In genomic region chr4:4440333-4441061, GRCh38 we compare ENCODE assay signal across 24 cellular contexts. TPM values are rescaled to one million over a fixed set of nuclear protein-coding genes. Genes with fewer than 3 reads are reported as not detected.
DNase-seq lines count a peak whose midpoint lies in the region; ATAC-seq and TF ChIP-seq lines count a peak whose summit lies in the region.
"Had no signal": no experiment of that assay in that cellular context is flagged by ENCODE, and none has a peak within 500 bp of the region (broad histone marks: within the 10 kb centered on the region; RNA-seq: fewer than 3 reads in every experiment).

No MANE protein-coding gene starts in this region.

- no peak overlapping the region for H3K27ac ChIP-seq in right atrium auricular region
- H3K27ac ChIP-seq: 22Rv1; adrenal gland; BLaER1 treated with 17β-estradiol and CSF1 and Interleukin-3, amounts not matched to agents 10 nM and 100 nM; heart right ventricle; tibial nerve had no signal

- H3K4me1 ChIP-seq in mucosa of descending colon (ENCODE audit: low read depth) (no peaks in the 10 kb centered on the region), right atrium auricular region (no peaks in the 10 kb centered on the region)
- H3K4me1 ChIP-seq: adrenal gland; BLaER1 treated with 17β-estradiol and CSF1 and Interleukin-3, amounts not matched to agents 10 nM and 100 nM had no signal

- H3K27me3 ChIP-seq in right atrium auricular region, result no peaks in the 10 kb centered on the region
- H3K27me3 ChIP-seq: adrenal gland; BLaER1 treated with 17β-estradiol and CSF1 and Interleukin-3, amounts not matched to agents 10 nM and 100 nM; heart right ventricle; tibial nerve had no signal

- H3K4me1 Mint-ChIP-seq in activated naive CD8-positive, alpha-beta T cell treated with anti-CD3 and anti-CD28 coated beads, Interleukin-2, amount 50 U/mL, for 24 hours, result peaks cover 5% of the 10 kb centered on the region
- H3K4me1 Mint-ChIP-seq in activated naive CD8-positive, alpha-beta T cell treated with anti-CD3 and anti-CD28 coated beads for 36 hours, result no peaks in the 10 kb centered on the region
- peaks cover 22% of the 10 kb centered on the region for H3K4me1 Mint-ChIP-seq in activated T-helper 17 cell treated with anti-CD3 and anti-CD28 coated beads, Interleukin-2, amount 50 U/mL, for 72 hours
- H3K4me1 Mint-ChIP-seq in stimulated activated naive B cell treated with anti-CD40 and anti-IgM and Interleukin-4, amounts not matched to agents 10 μg/mL and 1 μg/mL and 100 μg/mL, for 72 hours, result no peaks in the 10 kb centered on the region
- H3K4me1 Mint-ChIP-seq: stimulated activated memory B cell treated with anti-CD40 and anti-IgM and Interleukin-4, amounts not matched to agents 10 μg/mL and 1 μg/mL and 100 μg/mL, for 72 hours had no signal

- no peaks in the 10 kb centered on the region for H3K9me3 Mint-ChIP-seq in activated naive CD8-positive, alpha-beta T cell treated with anti-CD3 and anti-CD28 coated beads, Interleukin-2, amount 50 U/mL, for 24 hours
- H3K9me3 Mint-ChIP-seq in activated naive CD8-positive, alpha-beta T cell treated with anti-CD3 and anti-CD28 coated beads for 36 hours, result no peaks in the 10 kb centered on the region
- H3K9me3 Mint-ChIP-seq in activated T-helper 17 cell treated with anti-CD3 and anti-CD28 coated beads, Interleukin-2, amount 50 U/mL, for 72 hours, result no peaks in the 10 kb centered on the region
- H3K9me3 Mint-ChIP-seq in stimulated activated naive B cell treated with anti-CD40 and anti-IgM and Interleukin-4, amounts not matched to agents 10 μg/mL and 1 μg/mL and 100 μg/mL, for 72 hours, result no peaks in the 10 kb centered on the region
- H3K9me3 Mint-ChIP-seq: activated T-helper 2 cell treated with anti-CD3 and anti-CD28 coated beads, Interferon-gamma antibody, Interleukin-2, Interleukin-4, amounts not matched to agents 10 μg/mL and 5 μg/mL and 100 μg/mL, durations not matched to agents 14 hours and 24 hours and 36 hours; memory B cell; natural killer cell; stimulated activated memory B cell treated with anti-CD40 and anti-IgM and Interleukin-4, amounts not matched to agents 10 μg/mL and 1 μg/mL and 100 μg/mL, for 72 hours had no signal

- H3K9me3 ChIP-seq in mucosa of descending colon (no peaks in the 10 kb centered on the region), right atrium auricular region (no peaks in the 10 kb centered on the region)
- H3K9me3 ChIP-seq: adrenal gland; BLaER1 treated with 17β-estradiol and CSF1 and Interleukin-3, amounts not matched to agents 10 nM and 100 nM; heart right ventricle; tibial nerve had no signal

- intact Hi-C loops in mucosa of descending colon (cut with DNase I, micrococcal nuclease), result no loop called here

- H3K4me3 Mint-ChIP-seq in activated naive CD8-positive, alpha-beta T cell treated with anti-CD3 and anti-CD28 coated beads, Interleukin-2, amount 50 U/mL, for 24 hours, result no peak overlapping the region
- no peak overlapping the region for H3K4me3 Mint-ChIP-seq in activated naive CD8-positive, alpha-beta T cell treated with anti-CD3 and anti-CD28 coated beads for 36 hours
- H3K4me3 Mint-ChIP-seq in activated T-helper 17 cell treated with anti-CD3 and anti-CD28 coated beads, Interleukin-2, amount 50 U/mL, for 72 hours, result no peak overlapping the region
- no peak overlapping the region for H3K4me3 Mint-ChIP-seq in stimulated activated naive B cell treated with anti-CD40 and anti-IgM and Interleukin-4, amounts not matched to agents 10 μg/mL and 1 μg/mL and 100 μg/mL, for 72 hours
- H3K4me3 Mint-ChIP-seq: memory B cell; natural killer cell; stimulated activated memory B cell treated with anti-CD40 and anti-IgM and Interleukin-4, amounts not matched to agents 10 μg/mL and 1 μg/mL and 100 μg/mL, for 72 hours had no signal

- H3K36me3 Mint-ChIP-seq in activated naive CD8-positive, alpha-beta T cell treated with anti-CD3 and anti-CD28 coated beads, Interleukin-2, amount 50 U/mL, for 24 hours (ENCODE audit: low read depth), result peaks cover 15% of the 10 kb centered on the region
- peaks cover 7% of the 10 kb centered on the region for H3K36me3 Mint-ChIP-seq in activated naive CD8-positive, alpha-beta T cell treated with anti-CD3 and anti-CD28 coated beads for 36 hours
- H3K36me3 Mint-ChIP-seq in activated T-helper 17 cell treated with anti-CD3 and anti-CD28 coated beads, Interleukin-2, amount 50 U/mL, for 72 hours (ENCODE audit: low read depth), result peaks cover 48% of the 10 kb centered on the region
- peaks cover 27 to 45% of the 10 kb centered on the region in 2 donors for H3K36me3 Mint-ChIP-seq in stimulated activated naive B cell treated with anti-CD40 and anti-IgM and Interleukin-4, amounts not matched to agents 10 μg/mL and 1 μg/mL and 100 μg/mL, for 72 hours
- H3K36me3 Mint-ChIP-seq: natural killer cell had no signal

- H3K36me3 ChIP-seq in mucosa of descending colon (ENCODE audit: low read depth) (no peaks in the 10 kb centered on the region), right atrium auricular region (peaks cover 15% of the 10 kb centered on the region)

- DNase-seq in activated naive CD8-positive, alpha-beta T cell treated with anti-CD3 and anti-CD28 coated beads, Interleukin-2, amount 50 U/mL, for 24 hours, result no peak
- no peak for DNase-seq in activated naive CD8-positive, alpha-beta T cell treated with anti-CD3 and anti-CD28 coated beads for 36 hours
- DNase-seq in stimulated activated CD8-positive, alpha-beta memory T cell treated with anti-CD3 and anti-CD28 coated beads, Interleukin-4, amount 100 ng/mL, for 48 hours, result no peak
- DNase-seq in mucosa of descending colon (no peak), right atrium auricular region (ENCODE audit: low spot score) (no peak)
- DNase-seq in stimulated activated naive B cell treated with anti-CD40 and anti-IgM and Interleukin-4, amounts not matched to agents 10 μg/mL and 1 μg/mL and 100 μg/mL, for 72 hours, result no peak
- DNase-seq: adrenal gland; central memory CD4-positive, alpha-beta T cell; heart right ventricle; KBM-7; natural killer cell; NCI-H1048; NCI-H2029 treated with DMSO at 0.1 percent for 48 hours; NCI-H446 treated with DMSO at 0.1 percent for 48 hours; SIG-M5 had no signal

- no peak for TF ChIP-seq CTCF in mucosa of descending colon (IDR thresholded peaks at IDR 0.05)
- no peak for TF ChIP-seq CTCF in right atrium auricular region (IDR thresholded peaks at IDR 0.05)

- no peak overlapping the region for H3K4me3 ChIP-seq in mucosa of descending colon
- no peak overlapping the region for H3K4me3 ChIP-seq in right atrium auricular region
- H3K4me3 ChIP-seq: adrenal gland; BLaER1 treated with 17β-estradiol and CSF1 and Interleukin-3, amounts not matched to agents 10 nM and 100 nM; heart right ventricle; tibial nerve had no signal

- no peaks in the 10 kb centered on the region for H3K27me3 Mint-ChIP-seq in activated naive CD8-positive, alpha-beta T cell treated with anti-CD3 and anti-CD28 coated beads, Interleukin-2, amount 50 U/mL, for 24 hours
- H3K27me3 Mint-ChIP-seq in activated naive CD8-positive, alpha-beta T cell treated with anti-CD3 and anti-CD28 coated beads for 36 hours, result no peaks in the 10 kb centered on the region
- no peaks in the 10 kb centered on the region for H3K27me3 Mint-ChIP-seq in activated T-helper 17 cell treated with anti-CD3 and anti-CD28 coated beads, Interleukin-2, amount 50 U/mL, for 72 hours
- no peaks in the 10 kb centered on the region for H3K27me3 Mint-ChIP-seq in stimulated activated naive B cell treated with anti-CD40 and anti-IgM and Interleukin-4, amounts not matched to agents 10 μg/mL and 1 μg/mL and 100 μg/mL, for 72 hours
- H3K27me3 Mint-ChIP-seq: memory B cell; stimulated activated memory B cell treated with anti-CD40 and anti-IgM and Interleukin-4, amounts not matched to agents 10 μg/mL and 1 μg/mL and 100 μg/mL, for 72 hours had no signal

- peak; percentile 35 for ATAC-seq in activated naive CD8-positive, alpha-beta T cell treated with anti-CD3 and anti-CD28 coated beads, Interleukin-2, amount 50 U/mL, for 24 hours
- ATAC-seq in HG02610 (IDR thresholded peaks at IDR 0.05; ENCODE audit: unreplicated experiment) (peak; percentile 77), mucosa of descending colon (no peak)
- ATAC-seq in activated T-helper 17 cell treated with anti-CD3 and anti-CD28 coated beads, Interleukin-2, amount 50 U/mL, for 72 hours (replicated peaks), result peak; percentile 43
- no peak for ATAC-seq in stimulated activated naive B cell treated with anti-CD40 and anti-IgM and Interleukin-4, amounts not matched to agents 10 μg/mL and 1 μg/mL and 100 μg/mL, for 72 hours (replicated peaks)
- ATAC-seq: activated CD4-positive, CD25-positive, alpha-beta regulatory T cell treated with anti-CD3 and anti-CD28 coated beads, Interleukin-2, amount 50 U/mL, for 24 hours; heart right ventricle; natural killer cell; stimulated activated memory B cell treated with anti-CD40 and anti-IgM and Interleukin-4, amounts not matched to agents 10 μg/mL and 1 μg/mL and 100 μg/mL, for 72 hours had no signal

- H3K27ac Mint-ChIP-seq in activated naive CD8-positive, alpha-beta T cell treated with anti-CD3 and anti-CD28 coated beads, Interleukin-2, amount 50 U/mL, for 24 hours, result no peak overlapping the region
- no peak overlapping the region for H3K27ac Mint-ChIP-seq in activated naive CD8-positive, alpha-beta T cell treated with anti-CD3 and anti-CD28 coated beads for 36 hours
- no peak overlapping the region for H3K27ac Mint-ChIP-seq in activated T-helper 17 cell treated with anti-CD3 and anti-CD28 coated beads, Interleukin-2, amount 50 U/mL, for 72 hours
- H3K27ac Mint-ChIP-seq in stimulated activated naive B cell treated with anti-CD40 and anti-IgM and Interleukin-4, amounts not matched to agents 10 μg/mL and 1 μg/mL and 100 μg/mL, for 72 hours, result no peak overlapping the region
- H3K27ac Mint-ChIP-seq: activated T-helper 2 cell treated with anti-CD3 and anti-CD28 coated beads, Interferon-gamma antibody, Interleukin-2, Interleukin-4, amounts not matched to agents 10 μg/mL and 5 μg/mL and 100 μg/mL, durations not matched to agents 14 hours and 24 hours and 36 hours; memory B cell; natural killer cell; stimulated activated memory B cell treated with anti-CD40 and anti-IgM and Interleukin-4, amounts not matched to agents 10 μg/mL and 1 μg/mL and 100 μg/mL, for 72 hours had no signal

RNA-seq across cellular contexts. Expression of gene NSG1, which starts 53.6 kb away (rescaled TPM):
- 1 to 10 TPM; 3.8 to 4.7 TPM for total RNA-seq in activated naive CD8-positive, alpha-beta T cell treated with anti-CD3 and anti-CD28 coated beads for 36 hours
- 10 to 100 TPM in 1 of 2 donors, 1 to 10 TPM in 1; 7.0 to 12.8 TPM for total RNA-seq in activated T-helper 17 cell treated with anti-CD3 and anti-CD28 coated beads, Interleukin-2, amount 50 U/mL, for 72 hours
- 1 to 10 TPM; 1.2 to 7.9 (median 3.3) TPM for total RNA-seq in mucosa of descending colon
- 10 to 100 TPM; 14.4 to 19.6 TPM for total RNA-seq in right atrium auricular region
- total RNA-seq: activated T-helper 2 cell treated with anti-CD3 and anti-CD28 coated beads, Interferon-gamma antibody, Interleukin-2, Interleukin-4, amounts not matched to agents 10 μg/mL and 5 μg/mL and 100 μg/mL, durations not matched to agents 14 hours and 24 hours and 36 hours had no signal

Comparison
In these comparisons a context has a peak if more than half of its experiments do, and no peak if none do; other contexts are left out.
1. ATAC-seq: peak in activated naive CD8-positive, alpha-beta T cell treated with anti-CD3 and anti-CD28 coated beads, Interleukin-2, amount 50 U/mL, for 24 hours (single experiment), HG02610 (single experiment) and activated T-helper 17 cell treated with anti-CD3 and anti-CD28 coated beads, Interleukin-2, amount 50 U/mL, for 72 hours (single experiment); none in mucosa of descending colon (single experiment) and stimulated activated naive B cell treated with anti-CD40 and anti-IgM and Interleukin-4, amounts not matched to agents 10 μg/mL and 1 μg/mL and 100 μg/mL, for 72 hours (0 of 2).